ENCODE assay signal across 1 cellular context in genomic region chr2:70523996-70524965, GRCh38.
A peak's percentile ranks its signal among the peaks of the same experiment; 100 is the strongest.
TF ChIP-seq lines count a peak whose summit lies in the region.

No MANE protein-coding gene starts in this region.

TF ChIP-seq in HepG2, 621 proteins besides CTCF, POLR2A, EP300 and RAD21 (continued from another document and continues in another):
- TF ChIP-seq PAWR (CRISPR knock-in tag; IDR thresholded peaks at IDR 0.05; ENCODE audit: borderline replicate concordance) (no peak), ZNF713 (CRISPR knock-in tag; IDR thresholded peaks at IDR 0.05) (no peak), FOXA1 (IDR thresholded peaks at IDR 0.05) (no peak), FOXA1 (CRISPR knock-in tag; IDR thresholded peaks at IDR 0.05) (no peak), ZNF75D (CRISPR knock-in tag; IDR thresholded peaks at IDR 0.05; ENCODE audit: borderline replicate concordance) (no peak), ZNF776 (CRISPR knock-in tag; IDR thresholded peaks at IDR 0.05) (no peak), ZNF17 (CRISPR knock-in tag; IDR thresholded peaks at IDR 0.05) (no peak), ZNF615 (CRISPR knock-in tag; IDR thresholded peaks at IDR 0.05; ENCODE audit: borderline replicate concordance) (no peak), MYC (CRISPR knock-in tag; IDR thresholded peaks at IDR 0.05; ENCODE audit: borderline replicate concordance) (no peak), ZBTB33 (CRISPR knock-in tag; IDR thresholded peaks at IDR 0.05) (no peak), JUND (CRISPR knock-in tag; IDR thresholded peaks at IDR 0.05) (no peak), BORCS8-MEF2B (CRISPR knock-in tag; IDR thresholded peaks at IDR 0.05) (no peak), REL (CRISPR knock-in tag; conservative IDR thresholded peaks at IDR 0.05) (no peak), ZSCAN29 (CRISPR knock-in tag; conservative IDR thresholded peaks at IDR 0.05) (no peak), ZNF720 (CRISPR knock-in tag; IDR thresholded peaks at IDR 0.05) (no peak), TRIM24 (CRISPR knock-in tag; IDR thresholded peaks at IDR 0.05) (no peak), ZBTB46 (CRISPR knock-in tag; IDR thresholded peaks at IDR 0.05; ENCODE audit: borderline replicate concordance) (no peak), GATAD2A (CRISPR knock-in tag; IDR thresholded peaks at IDR 0.05) (no peak; the same call in 1 of the 2 replicates), HNF1B (CRISPR knock-in tag; IDR thresholded peaks at IDR 0.05) (no peak), MEF2D (CRISPR knock-in tag; IDR thresholded peaks at IDR 0.05) (no peak), ZNF883 (CRISPR knock-in tag; IDR thresholded peaks at IDR 0.05; ENCODE audit: not compliant biosample characterization) (no peak), KLF16 (CRISPR knock-in tag; IDR thresholded peaks at IDR 0.05) (no peak), NFE2L1 (CRISPR knock-in tag; IDR thresholded peaks at IDR 0.05; ENCODE audit: borderline replicate concordance) (no peak), MTA1 (CRISPR knock-in tag; IDR thresholded peaks at IDR 0.05; ENCODE audit: borderline replicate concordance) (no peak), BHLHE40 (IDR thresholded peaks at IDR 0.05; ENCODE audit: low read length) (no peak), ZNF598 (CRISPR knock-in tag; IDR thresholded peaks at IDR 0.05; ENCODE audit: borderline replicate concordance) (no peak), SIN3B (IDR thresholded peaks at IDR 0.05; ENCODE audit: low read length) (no peak), HMGA1 (CRISPR knock-in tag; conservative IDR thresholded peaks at IDR 0.05) (no peak), HNRNPK (IDR thresholded peaks at IDR 0.05; ENCODE audit: low read depth, low read length, poor library complexity, severe bottlenecking) (no peak), BCL3 (CRISPR knock-in tag; IDR thresholded peaks at IDR 0.05) (no peak), SOX13 (IDR thresholded peaks at IDR 0.05) (no peak), SOX13 (CRISPR knock-in tag; conservative IDR thresholded peaks at IDR 0.05 in 1 of 2, IDR thresholded peaks at IDR 0.05 in 1 of 2) (no peak), SNAPC5 (CRISPR knock-in tag; IDR thresholded peaks at IDR 0.05; ENCODE audit: borderline replicate concordance) (no peak)
- TF ChIP-seq, protein P1, sequence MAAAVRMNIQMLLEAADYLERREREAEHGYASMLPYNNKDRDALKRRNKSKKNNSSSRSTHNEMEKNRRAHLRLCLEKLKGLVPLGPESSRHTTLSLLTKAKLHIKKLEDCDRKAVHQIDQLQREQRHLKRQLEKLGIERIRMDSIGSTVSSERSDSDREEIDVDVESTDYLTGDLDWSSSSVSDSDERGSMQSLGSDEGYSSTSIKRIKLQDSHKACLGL (CRISPR knock-in tag; IDR thresholded peaks at IDR 0.05), result no peak
- TF ChIP-seq, protein P2, sequence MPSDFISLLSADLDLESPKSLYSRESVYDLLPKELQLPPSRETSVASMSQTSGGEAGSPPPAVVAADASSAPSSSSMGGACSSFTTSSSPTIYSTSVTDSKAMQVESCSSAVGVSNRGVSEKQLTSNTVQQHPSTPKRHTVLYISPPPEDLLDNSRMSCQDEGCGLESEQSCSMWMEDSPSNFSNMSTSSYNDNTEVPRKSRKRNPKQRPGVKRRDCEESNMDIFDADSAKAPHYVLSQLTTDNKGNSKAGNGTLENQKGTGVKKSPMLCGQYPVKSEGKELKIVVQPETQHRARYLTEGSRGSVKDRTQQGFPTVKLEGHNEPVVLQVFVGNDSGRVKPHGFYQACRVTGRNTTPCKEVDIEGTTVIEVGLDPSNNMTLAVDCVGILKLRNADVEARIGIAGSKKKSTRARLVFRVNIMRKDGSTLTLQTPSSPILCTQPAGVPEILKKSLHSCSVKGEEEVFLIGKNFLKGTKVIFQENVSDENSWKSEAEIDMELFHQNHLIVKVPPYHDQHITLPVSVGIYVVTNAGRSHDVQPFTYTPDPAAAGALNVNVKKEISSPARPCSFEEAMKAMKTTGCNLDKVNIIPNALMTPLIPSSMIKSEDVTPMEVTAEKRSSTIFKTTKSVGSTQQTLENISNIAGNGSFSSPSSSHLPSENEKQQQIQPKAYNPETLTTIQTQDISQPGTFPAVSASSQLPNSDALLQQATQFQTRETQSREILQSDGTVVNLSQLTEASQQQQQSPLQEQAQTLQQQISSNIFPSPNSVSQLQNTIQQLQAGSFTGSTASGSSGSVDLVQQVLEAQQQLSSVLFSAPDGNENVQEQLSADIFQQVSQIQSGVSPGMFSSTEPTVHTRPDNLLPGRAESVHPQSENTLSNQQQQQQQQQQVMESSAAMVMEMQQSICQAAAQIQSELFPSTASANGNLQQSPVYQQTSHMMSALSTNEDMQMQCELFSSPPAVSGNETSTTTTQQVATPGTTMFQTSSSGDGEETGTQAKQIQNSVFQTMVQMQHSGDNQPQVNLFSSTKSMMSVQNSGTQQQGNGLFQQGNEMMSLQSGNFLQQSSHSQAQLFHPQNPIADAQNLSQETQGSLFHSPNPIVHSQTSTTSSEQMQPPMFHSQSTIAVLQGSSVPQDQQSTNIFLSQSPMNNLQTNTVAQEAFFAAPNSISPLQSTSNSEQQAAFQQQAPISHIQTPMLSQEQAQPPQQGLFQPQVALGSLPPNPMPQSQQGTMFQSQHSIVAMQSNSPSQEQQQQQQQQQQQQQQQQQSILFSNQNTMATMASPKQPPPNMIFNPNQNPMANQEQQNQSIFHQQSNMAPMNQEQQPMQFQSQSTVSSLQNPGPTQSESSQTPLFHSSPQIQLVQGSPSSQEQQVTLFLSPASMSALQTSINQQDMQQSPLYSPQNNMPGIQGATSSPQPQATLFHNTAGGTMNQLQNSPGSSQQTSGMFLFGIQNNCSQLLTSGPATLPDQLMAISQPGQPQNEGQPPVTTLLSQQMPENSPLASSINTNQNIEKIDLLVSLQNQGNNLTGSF (CRISPR knock-in tag; IDR thresholded peaks at IDR 0.05), result 0 out of 2 replicates have a peak, but pooled peaks have one; percentile 32
- TF ChIP-seq, protein P3, sequence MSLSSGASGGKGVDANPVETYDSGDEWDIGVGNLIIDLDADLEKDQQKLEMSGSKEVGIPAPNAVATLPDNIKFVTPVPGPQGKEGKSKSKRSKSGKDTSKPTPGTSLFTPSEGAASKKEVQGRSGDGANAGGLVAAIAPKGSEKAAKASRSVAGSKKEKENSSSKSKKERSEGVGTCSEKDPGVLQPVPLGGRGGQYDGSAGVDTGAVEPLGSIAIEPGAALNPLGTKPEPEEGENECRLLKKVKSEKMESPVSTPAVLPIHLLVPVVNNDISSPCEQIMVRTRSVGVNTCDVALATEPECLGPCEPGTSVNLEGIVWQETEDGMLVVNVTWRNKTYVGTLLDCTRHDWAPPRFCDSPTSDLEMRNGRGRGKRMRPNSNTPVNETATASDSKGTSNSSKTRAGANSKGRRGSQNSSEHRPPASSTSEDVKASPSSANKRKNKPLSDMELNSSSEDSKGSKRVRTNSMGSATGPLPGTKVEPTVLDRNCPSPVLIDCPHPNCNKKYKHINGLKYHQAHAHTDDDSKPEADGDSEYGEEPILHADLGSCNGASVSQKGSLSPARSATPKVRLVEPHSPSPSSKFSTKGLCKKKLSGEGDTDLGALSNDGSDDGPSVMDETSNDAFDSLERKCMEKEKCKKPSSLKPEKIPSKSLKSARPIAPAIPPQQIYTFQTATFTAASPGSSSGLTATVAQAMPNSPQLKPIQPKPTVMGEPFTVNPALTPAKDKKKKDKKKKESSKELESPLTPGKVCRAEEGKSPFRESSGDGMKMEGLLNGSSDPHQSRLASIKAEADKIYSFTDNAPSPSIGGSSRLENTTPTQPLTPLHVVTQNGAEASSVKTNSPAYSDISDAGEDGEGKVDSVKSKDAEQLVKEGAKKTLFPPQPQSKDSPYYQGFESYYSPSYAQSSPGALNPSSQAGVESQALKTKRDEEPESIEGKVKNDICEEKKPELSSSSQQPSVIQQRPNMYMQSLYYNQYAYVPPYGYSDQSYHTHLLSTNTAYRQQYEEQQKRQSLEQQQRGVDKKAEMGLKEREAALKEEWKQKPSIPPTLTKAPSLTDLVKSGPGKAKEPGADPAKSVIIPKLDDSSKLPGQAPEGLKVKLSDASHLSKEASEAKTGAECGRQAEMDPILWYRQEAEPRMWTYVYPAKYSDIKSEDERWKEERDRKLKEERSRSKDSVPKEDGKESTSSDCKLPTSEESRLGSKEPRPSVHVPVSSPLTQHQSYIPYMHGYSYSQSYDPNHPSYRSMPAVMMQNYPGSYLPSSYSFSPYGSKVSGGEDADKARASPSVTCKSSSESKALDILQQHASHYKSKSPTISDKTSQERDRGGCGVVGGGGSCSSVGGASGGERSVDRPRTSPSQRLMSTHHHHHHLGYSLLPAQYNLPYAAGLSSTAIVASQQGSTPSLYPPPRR (CRISPR knock-in tag; IDR thresholded peaks at IDR 0.05; ENCODE audit: borderline replicate concordance), result no peak
